1 cellular context compared by ENCODE assay signal in genomic region chr10:127853868-127854768, GRCh38.
TF ChIP-seq lines count a peak whose summit lies in the region.

No MANE protein-coding gene starts in this region.

TF ChIP-seq in H1, 55 proteins besides CTCF, POLR2A, EP300 and RAD21 (continued from another document):
- TF ChIP-seq CHD7 (IDR thresholded peaks at IDR 0.05; ENCODE audit: insufficient replicate concordance, low read length) (no peak), SAP30 (IDR thresholded peaks at IDR 0.05; ENCODE audit: insufficient read depth, insufficient replicate concordance, low read length) (no peak), RFX5 (IDR thresholded peaks at IDR 0.05; ENCODE audit: borderline replicate concordance, low read depth, low read length) (no peak)
